1 cellular context compared by ENCODE assay signal in the genomic region with DNA sequence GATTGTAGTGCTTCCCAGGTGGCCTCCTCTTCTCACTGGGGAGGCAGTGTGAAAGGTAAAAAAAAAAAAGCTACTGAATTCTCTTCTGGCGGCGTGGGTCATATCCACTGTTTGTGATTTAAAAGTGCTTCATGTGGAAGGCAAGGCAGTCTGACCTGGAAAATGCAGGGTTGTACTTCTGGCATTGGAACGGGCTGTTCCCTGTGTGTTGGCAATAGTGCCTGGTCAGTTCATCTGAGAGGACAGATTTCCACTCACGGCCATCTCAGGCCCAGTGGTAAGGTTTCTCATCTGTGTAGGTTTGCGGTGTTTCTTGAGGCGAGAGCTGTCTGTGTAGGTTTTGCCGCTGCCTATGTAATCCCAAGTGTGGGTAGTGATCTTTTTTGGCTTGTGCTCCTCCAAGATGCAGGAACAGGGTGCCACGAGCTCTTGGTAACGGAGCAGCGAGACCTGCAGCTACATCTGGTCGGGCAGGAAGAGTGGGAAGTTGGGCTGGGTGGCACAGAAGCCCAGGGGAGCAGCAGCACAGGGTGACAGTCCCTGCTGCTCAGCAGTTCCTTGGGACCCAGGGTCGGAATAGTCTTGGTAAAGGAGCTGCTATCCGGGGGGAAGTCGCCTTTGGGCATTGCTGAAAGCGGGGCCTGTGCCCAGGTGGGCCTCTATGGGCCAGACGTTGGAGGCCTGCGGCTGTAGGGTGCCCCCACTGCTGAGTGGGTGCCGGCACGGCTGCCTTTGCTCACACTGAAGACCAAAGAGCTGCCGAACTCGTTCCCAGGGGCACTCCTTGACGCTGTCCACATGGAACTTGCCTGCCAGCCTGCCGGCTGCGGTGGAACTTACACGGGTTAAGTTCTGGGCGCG.
TF ChIP-seq lines count a peak whose summit lies in the region.

No MANE protein-coding gene starts in this region.

TF ChIP-seq in IMR-90, 13 proteins besides CTCF, POLR2A, EP300 and RAD21:
- TF ChIP-seq MXI1 (IDR thresholded peaks at IDR 0.05; ENCODE audit: borderline replicate concordance, low read depth, low read length) (no peak), MAFK (IDR thresholded peaks at IDR 0.05; ENCODE audit: low read depth, low read length) (no peak), RFX5 (IDR thresholded peaks at IDR 0.05; ENCODE audit: low read depth, low read length) (no peak), RCOR1 (IDR thresholded peaks at IDR 0.05; ENCODE audit: insufficient replicate concordance, low read length) (no peak), MAZ (IDR thresholded peaks at IDR 0.05; ENCODE audit: borderline replicate concordance, low read depth, low read length) (no peak), FOS (IDR thresholded peaks at IDR 0.05; ENCODE audit: low read depth, low read length) (no peak), SMC3 (IDR thresholded peaks at IDR 0.05; ENCODE audit: low read depth, low read length) (no peak), CHD1 (IDR thresholded peaks at IDR 0.05; ENCODE audit: low read depth, low read length) (no peak), NFE2L2 (IDR thresholded peaks at IDR 0.05; ENCODE audit: low read depth, low read length) (no peak), BHLHE40 (IDR thresholded peaks at IDR 0.05; ENCODE audit: low read depth, low read length) (no peak), CEBPB (IDR thresholded peaks at IDR 0.05; ENCODE audit: low read depth, low read length) (no peak)
- TF ChIP-seq, protein P1, sequence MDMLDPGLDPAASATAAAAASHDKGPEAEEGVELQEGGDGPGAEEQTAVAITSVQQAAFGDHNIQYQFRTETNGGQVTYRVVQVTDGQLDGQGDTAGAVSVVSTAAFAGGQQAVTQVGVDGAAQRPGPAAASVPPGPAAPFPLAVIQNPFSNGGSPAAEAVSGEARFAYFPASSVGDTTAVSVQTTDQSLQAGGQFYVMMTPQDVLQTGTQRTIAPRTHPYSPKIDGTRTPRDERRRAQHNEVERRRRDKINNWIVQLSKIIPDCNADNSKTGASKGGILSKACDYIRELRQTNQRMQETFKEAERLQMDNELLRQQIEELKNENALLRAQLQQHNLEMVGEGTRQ (IDR thresholded peaks at IDR 0.05; ENCODE audit: low read depth, low read length) = no peak
- TF ChIP-seq, protein P2, sequence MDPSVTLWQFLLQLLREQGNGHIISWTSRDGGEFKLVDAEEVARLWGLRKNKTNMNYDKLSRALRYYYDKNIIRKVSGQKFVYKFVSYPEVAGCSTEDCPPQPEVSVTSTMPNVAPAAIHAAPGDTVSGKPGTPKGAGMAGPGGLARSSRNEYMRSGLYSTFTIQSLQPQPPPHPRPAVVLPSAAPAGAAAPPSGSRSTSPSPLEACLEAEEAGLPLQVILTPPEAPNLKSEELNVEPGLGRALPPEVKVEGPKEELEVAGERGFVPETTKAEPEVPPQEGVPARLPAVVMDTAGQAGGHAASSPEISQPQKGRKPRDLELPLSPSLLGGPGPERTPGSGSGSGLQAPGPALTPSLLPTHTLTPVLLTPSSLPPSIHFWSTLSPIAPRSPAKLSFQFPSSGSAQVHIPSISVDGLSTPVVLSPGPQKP (IDR thresholded peaks at IDR 0.05; ENCODE audit: borderline replicate concordance, low read depth, low read length) = no peak
